Comparison of ENCODE assay signal across 8 cellular contexts in the genomic region with DNA sequence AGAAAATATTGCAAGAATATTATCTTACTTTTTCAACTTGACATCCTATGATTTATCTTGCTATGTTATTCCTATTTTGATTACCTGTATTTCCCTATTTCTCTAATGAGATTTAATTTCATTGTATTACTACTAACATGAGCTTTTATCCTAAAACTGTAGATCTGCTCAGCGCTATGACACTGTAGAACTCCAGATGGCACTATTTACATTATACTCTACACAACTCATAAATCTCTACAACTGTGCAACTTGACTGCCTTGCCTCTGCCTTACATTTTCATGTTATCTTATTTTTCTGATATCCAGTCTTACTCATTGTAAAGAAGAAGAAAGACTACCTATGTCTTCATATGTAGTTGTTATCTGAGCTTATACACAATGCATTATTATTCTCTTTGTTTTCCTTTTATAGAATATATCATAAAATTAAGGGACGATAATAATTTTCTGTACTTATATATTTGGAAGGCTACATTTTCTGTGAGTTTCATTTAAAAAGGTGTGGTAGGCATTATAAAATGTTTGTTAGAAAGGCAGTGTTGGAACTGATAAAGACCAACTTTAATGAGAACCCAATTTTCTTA. TPM values are rescaled to one million over a fixed set of nuclear protein-coding genes. Genes with fewer than 3 reads are reported as not detected.
A peak's percentile ranks its signal among the peaks of the same experiment; 100 is the strongest.
DNase-seq lines count a peak whose midpoint lies in the region; ATAC-seq and TF ChIP-seq lines count a peak whose summit lies in the region.

No MANE protein-coding gene starts in this region.

- H3K27me3 Mint-ChIP-seq in neural crest cell (ENCODE audit: low read depth): no peaks in the 10 kb centered on the region

- no peak overlapping the region for H3K4me3 ChIP-seq in upper lobe of left lung
- no peak overlapping the region for H3K4me3 ChIP-seq in right cardiac atrium (ENCODE audit: low read length)

- H3K4me3 Mint-ChIP-seq in neural crest cell: no peak overlapping the region

- TF ChIP-seq POLR2A in upper lobe of left lung (IDR thresholded peaks at IDR 0.05): no peak

- peaks cover 0 to 37% (median 4%) of the 10 kb centered on the region in 4 donors for H3K36me3 ChIP-seq in upper lobe of left lung

- ATAC-seq in GM21529 (IDR thresholded peaks at IDR 0.05; ENCODE audit: unreplicated experiment): peak; percentile 72
- ATAC-seq in GM21526 (IDR thresholded peaks at IDR 0.05; ENCODE audit: low FRiP score, unreplicated experiment): no peak
- ATAC-seq in upper lobe of left lung (ENCODE audit: low FRiP score in 2 of 2): no peak
- no peak for ATAC-seq in right cardiac atrium

- peak; percentile 44 for DNase-seq in DMS114 treated with DMSO at 0.1 percent for 48 hours (lab: John Stamatoyannopoulos, UW; ENCODE audit: unreplicated experiment)
- DNase-seq in NCI-H345 treated with DMSO at 0.1 percent for 48 hours (lab: John Stamatoyannopoulos, UW; ENCODE audit: unreplicated experiment): peak; percentile 3
- peak; percentile 6 for DNase-seq in cerebellum (ENCODE audit: low spot score)
- DNase-seq in neural crest cell (ENCODE audit: low read depth, low spot score): no peak
- no peak for DNase-seq in upper lobe of left lung
- DNase-seq in right cardiac atrium: no peak

- H3K4me1 Mint-ChIP-seq in neural crest cell: no peaks in the 10 kb centered on the region

- H3K27ac ChIP-seq in upper lobe of left lung (no peak overlapping the region), right cardiac atrium (ENCODE audit: low read length) (no peak overlapping the region)

- peaks cover 6% of the 10 kb centered on the region for H3K36me3 Mint-ChIP-seq in neural crest cell (ENCODE audit: low read depth)

- no peaks in the 10 kb centered on the region for H3K27me3 ChIP-seq in upper lobe of left lung
- H3K27me3 ChIP-seq in right cardiac atrium (ENCODE audit: control insufficient read depth, insufficient read depth): no peaks in the 10 kb centered on the region

- 86 to 89% methylated on average over 2 of the region's 2 CpGs for WGBS in upper lobe of left lung, 2 donors
- WGBS in right cardiac atrium: 81% methylated on average over 2 of the region's 2 CpGs

- no peak for TF ChIP-seq EP300 in upper lobe of left lung (IDR thresholded peaks at IDR 0.05)

- no peaks in the 10 kb centered on the region for H3K4me1 ChIP-seq in upper lobe of left lung
- H3K4me1 ChIP-seq in right cardiac atrium (ENCODE audit: control insufficient read depth, insufficient read depth, low read length): no peaks in the 10 kb centered on the region

- H3K9me3 ChIP-seq in upper lobe of left lung (no peaks in the 10 kb centered on the region), right cardiac atrium (ENCODE audit: control insufficient read depth, low read length) (no peaks in the 10 kb centered on the region)

- TF ChIP-seq CTCF in neural crest cell (conservative IDR thresholded peaks at IDR 0.05) (peak; percentile 71), upper lobe of left lung (IDR thresholded peaks at IDR 0.05) (peak in 1 of 6 experiments; percentile 16)

- no peaks in the 10 kb centered on the region for H3K9me3 Mint-ChIP-seq in neural crest cell

- intact Hi-C loops in right cardiac atrium (cut with DNase I): no loop called here

- no peak overlapping the region for H3K27ac Mint-ChIP-seq in neural crest cell (ENCODE audit: unreplicated experiment)

RNA-seq across cellular contexts. Expression of a gene that starts 24.1 kb away (rescaled TPM):
- total RNA-seq in cerebellum (10.7 TPM), neural crest cell (44.9 and 46.4 TPM in 2 replicates), upper lobe of left lung (10 to 100 TPM in 4 of 6 donors, 1 to 10 TPM in 2; 2.8 to 17.9 (median 14.8) TPM), right cardiac atrium (10 to 100 TPM; 13.3 to 18.3 (median 16.3) TPM)
- polyA plus RNA-seq in right cardiac atrium: 17.0 TPM

RNA-seq across cellular contexts. Expression of a gene that starts 24.2 kb away (rescaled TPM):
- total RNA-seq in cerebellum (15.6 TPM), neural crest cell (30.6 and 31.9 TPM in 2 replicates), upper lobe of left lung (1 to 10 TPM in 5 of 6 donors, not detected in 1; 1.2 to 3.8 (median 1.8) TPM), right cardiac atrium (1 to 10 TPM in 1 of 4 donors, under 1 TPM in 3; 0.47 to 1.3 (median 0.81) TPM)
- polyA plus RNA-seq in right cardiac atrium: 0.43 TPM

RNA-seq across cellular contexts. Expression of a gene that starts 34.0 kb away (rescaled TPM):
- total RNA-seq in cerebellum (30.2 TPM), neural crest cell (19.5 and 22.4 TPM in 2 replicates), upper lobe of left lung (100 to 1,000 TPM in 2 of 6 donors, 10 to 100 TPM in 4; 20.5 to 114 (median 46.5) TPM), right cardiac atrium (10 to 100 TPM; 35.3 to 43.7 (median 36.7) TPM)
- polyA plus RNA-seq in right cardiac atrium: 57.7 TPM

Comparison
In these comparisons a context has a peak if more than half of its experiments do, and no peak if none do; other contexts are left out.
1. DNase-seq: peak in DMS114 treated with DMSO at 0.1 percent for 48 hours (single experiment), NCI-H345 treated with DMSO at 0.1 percent for 48 hours (single experiment) and cerebellum (single experiment); none in neural crest cell (single experiment), upper lobe of left lung (0 of 2) and right cardiac atrium (0 of 3).